Comparison of ENCODE assay signal across 24 cellular contexts in the genomic region with DNA sequence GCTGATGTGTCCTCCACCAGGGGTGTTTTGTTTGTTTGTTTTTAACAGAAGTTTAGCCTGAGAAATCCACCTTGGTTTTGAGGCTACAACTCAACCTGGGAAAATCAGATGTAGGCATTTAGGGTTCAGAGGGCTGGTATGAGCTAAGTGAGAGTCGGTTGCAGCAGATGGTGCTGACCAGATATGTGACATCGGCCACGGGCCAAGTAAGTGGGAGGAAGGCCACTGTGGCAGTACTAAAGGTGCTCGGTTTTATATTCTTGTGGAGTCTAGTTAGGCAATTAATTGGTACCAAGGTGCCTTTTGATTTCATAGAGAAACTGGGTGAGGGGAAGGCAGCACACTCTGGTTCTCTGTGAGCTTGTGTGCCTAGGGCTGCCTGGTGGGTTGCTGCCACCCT. TPM values are rescaled to one million over a fixed set of nuclear protein-coding genes. Genes with fewer than 3 reads are reported as not detected.
"Had no signal": no experiment of that assay in that cellular context is flagged by ENCODE, and none has a peak within 500 bp of the region (broad histone marks: within the 10 kb centered on the region; RNA-seq: fewer than 3 reads in every experiment).

No MANE protein-coding gene starts in this region.

- H3K36me3 ChIP-seq: ovary had no signal

- H3K9me3 ChIP-seq: heart left ventricle, ovary, right lobe of liver had no signal

- H3K4me1 ChIP-seq: right lobe of liver had no signal

- H3K27me3 Mint-ChIP-seq: naive thymus-derived CD8-positive, alpha-beta T cell; progenitor cell of endocrine pancreas; stimulated activated naive B cell treated with anti-CD40 and anti-IgM and Interleukin-4, amounts not matched to agents 10 μg/mL and 1 μg/mL and 100 μg/mL, for 72 hours; type B pancreatic cell had no signal

- H3K4me3 Mint-ChIP-seq: naive thymus-derived CD8-positive, alpha-beta T cell; neural crest cell; stimulated activated naive B cell treated with anti-CD40 and anti-IgM and Interleukin-4, amounts not matched to agents 10 μg/mL and 1 μg/mL and 100 μg/mL, for 72 hours; type B pancreatic cell had no signal

- H3K27ac ChIP-seq: coronary artery, ovary, right lobe of liver had no signal

- H3K4me3 ChIP-seq: coronary artery, heart left ventricle, ovary, right lobe of liver had no signal

- DNase-seq: effector CD8-positive, alpha-beta T cell; heart left ventricle; hippocampal formation; left colon; mammary epithelial cell; naive thymus-derived CD8-positive, alpha-beta T cell; ovary; right lobe of liver; stimulated activated CD4-positive, alpha-beta T cell treated with anti-CD3 and anti-CD28 coated beads, Interleukin-15, amount 100 ng/mL, for 24 hours; stimulated activated CD4-positive, alpha-beta T cell treated with anti-CD3 and anti-CD28 coated beads, Interleukin-1b, Interleukin-23, amount 100 ng/mL, for 48 hours; stimulated activated CD4-positive, alpha-beta T cell treated with anti-CD3 and anti-CD28 coated beads, Interleukin-4, amount 100 ng/mL, for 24 hours; stimulated activated naive B cell treated with anti-CD40 and anti-IgM and Interleukin-4, amounts not matched to agents 10 μg/mL and 1 μg/mL and 100 μg/mL, for 72 hours had no signal

- H3K4me1 Mint-ChIP-seq: neural crest cell had no signal

- H3K9me3 Mint-ChIP-seq: naive thymus-derived CD8-positive, alpha-beta T cell; neural crest cell; type B pancreatic cell had no signal

- H3K27me3 ChIP-seq: heart left ventricle, ovary, right lobe of liver had no signal

- H3K27ac Mint-ChIP-seq: progenitor cell of endocrine pancreas; stimulated activated naive B cell treated with anti-CD40 and anti-IgM and Interleukin-4, amounts not matched to agents 10 μg/mL and 1 μg/mL and 100 μg/mL, for 72 hours; type B pancreatic cell had no signal

- ATAC-seq: esophagus mucosa; left colon; naive thymus-derived CD8-positive, alpha-beta T cell; right lobe of liver; stimulated activated naive B cell treated with anti-CD40 and anti-IgM and Interleukin-4, amounts not matched to agents 10 μg/mL and 1 μg/mL and 100 μg/mL, for 72 hours had no signal

RNA-seq across cellular contexts. Expression of a gene that starts 43.8 kb away (rescaled TPM):
- total RNA-seq: chondrocyte, dermis microvascular lymphatic vessel endothelial cell, esophagus mucosa, glomerular endothelial cell, heart left ventricle, kidney epithelial cell, left colon, mammary epithelial cell, mesenteric fat pad, mononuclear cell, ovary, right lobe of liver had no signal
- polyA plus RNA-seq: fibroblast of lung; mammary epithelial cell; naive thymus-derived CD8-positive, alpha-beta T cell had no signal
